ENCODE assay signal across 23 cellular contexts in the genomic region with DNA sequence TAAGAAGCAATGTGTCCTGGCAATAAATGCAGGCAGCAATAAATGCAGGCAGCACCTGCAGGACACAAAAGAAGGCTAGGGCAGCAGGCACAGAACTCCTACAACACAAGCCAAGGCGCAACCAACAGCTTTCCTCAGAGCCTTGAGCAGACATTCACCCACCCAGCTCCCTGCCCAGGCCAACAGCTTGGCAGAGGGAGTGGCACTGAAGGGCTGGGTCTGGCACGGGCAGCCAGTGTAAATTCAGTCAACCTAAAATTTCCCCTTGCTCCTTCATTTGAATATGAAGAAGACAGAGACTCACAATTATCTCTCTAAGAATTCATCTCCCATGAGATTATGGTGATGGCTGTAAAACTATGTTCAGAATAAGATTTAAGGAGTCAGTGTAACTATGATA. TPM values are rescaled to one million over a fixed set of nuclear protein-coding genes. Genes with fewer than 3 reads are reported as not detected.
A peak's percentile ranks its signal among the peaks of the same experiment; 100 is the strongest.
DNase-seq lines count a peak whose midpoint lies in the region; ATAC-seq and TF ChIP-seq lines count a peak whose summit lies in the region.
"Had no signal": no experiment of that assay in that cellular context is flagged by ENCODE, and none has a peak within 500 bp of the region (broad histone marks: within the 10 kb centered on the region; RNA-seq: fewer than 3 reads in every experiment).

No MANE protein-coding gene starts in this region.

- H3K27me3 Mint-ChIP-seq in activated T-helper 2 cell treated with anti-CD3 and anti-CD28 coated beads, Interferon-gamma antibody, Interleukin-2, Interleukin-4, amounts not matched to agents 10 μg/mL and 5 μg/mL and 100 μg/mL, durations not matched to agents 14 hours and 24 hours and 36 hours (ENCODE audit: low read depth) = no peaks in the 10 kb centered on the region
- no peaks in the 10 kb centered on the region for H3K27me3 Mint-ChIP-seq in activated CD8-positive, alpha-beta memory T cell treated with anti-CD3 and anti-CD28 coated beads, Interleukin-2, amount 10 ng/mL, durations not matched to agents 7 days and 5 days
- H3K27me3 Mint-ChIP-seq: activated naive CD4-positive, alpha-beta T cell treated with anti-CD3 and anti-CD28 coated beads, Interleukin-2, amount 10 ng/mL, durations not matched to agents 7 days and 5 days had no signal

- peaks cover 64% of the 10 kb centered on the region for H3K36me3 Mint-ChIP-seq in activated T-helper 2 cell treated with anti-CD3 and anti-CD28 coated beads, Interferon-gamma antibody, Interleukin-2, Interleukin-4, amounts not matched to agents 10 μg/mL and 5 μg/mL and 100 μg/mL, durations not matched to agents 14 hours and 24 hours and 36 hours (ENCODE audit: low read depth)
- peaks cover 53% of the 10 kb centered on the region for H3K36me3 Mint-ChIP-seq in activated CD8-positive, alpha-beta memory T cell treated with anti-CD3 and anti-CD28 coated beads, Interleukin-2, amount 10 ng/mL, durations not matched to agents 7 days and 5 days

- H3K27ac Mint-ChIP-seq in activated T-helper 2 cell treated with anti-CD3 and anti-CD28 coated beads, Interferon-gamma antibody, Interleukin-2, Interleukin-4, amounts not matched to agents 10 μg/mL and 5 μg/mL and 100 μg/mL, durations not matched to agents 14 hours and 24 hours and 36 hours = peak overlapping the region; percentile 9
- H3K27ac Mint-ChIP-seq in activated CD8-positive, alpha-beta memory T cell treated with anti-CD3 and anti-CD28 coated beads, Interleukin-2, amount 10 ng/mL, durations not matched to agents 7 days and 5 days = no peak overlapping the region
- H3K27ac Mint-ChIP-seq: activated naive CD4-positive, alpha-beta T cell treated with anti-CD3 and anti-CD28 coated beads, Interleukin-2, amount 10 ng/mL, durations not matched to agents 7 days and 5 days; memory B cell had no signal

- H3K36me3 ChIP-seq in A673 (ENCODE audit: insufficient read depth, low read length, poor library complexity, severe bottlenecking) = peaks cover 4% of the 10 kb centered on the region
- H3K36me3 ChIP-seq in BLaER1 treated with 17β-estradiol and CSF1 and Interleukin-3, amounts not matched to agents 10 nM and 100 nM = peaks cover 21 to 81% (median 65%) of the 10 kb centered on the region in 11 experiments
- H3K36me3 ChIP-seq: ovary had no signal

- peaks cover 6% of the 10 kb centered on the region for H3K4me1 ChIP-seq in A673 (ENCODE audit: insufficient read depth, low read length, poor library complexity, severe bottlenecking)
- H3K4me1 ChIP-seq in BLaER1 treated with 17β-estradiol and CSF1 and Interleukin-3, amounts not matched to agents 10 nM and 100 nM = peaks cover 17 to 48% (median 25%) of the 10 kb centered on the region in 10 experiments; a peak in 19 of 20 replicates

- intact Hi-C loops in A673 (cut with micrococcal nuclease; ENCODE audit: unreplicated experiment) = no loop called here
- intact Hi-C loops in activated T-helper 2 cell treated with anti-CD3 and anti-CD28 coated beads, Interferon-gamma antibody, Interleukin-2, Interleukin-4, amounts not matched to agents 10 μg/mL and 5 μg/mL and 100 μg/mL, durations not matched to agents 14 hours and 24 hours and 36 hours (cut with micrococcal nuclease) = no loop called here
- intact Hi-C loops in left colon (cut with DNase I, micrococcal nuclease) = no loop called here

- peak; percentile 43 for DNase-seq in A673 (ENCODE audit: low spot score)
- no peak for DNase-seq in activated T-helper 2 cell treated with anti-CD3 and anti-CD28 coated beads, Interferon-gamma antibody, Interleukin-2, Interleukin-4, amounts not matched to agents 10 μg/mL and 5 μg/mL and 100 μg/mL, durations not matched to agents 14 hours and 24 hours and 36 hours (ENCODE audit: low spot score)
- no peak for DNase-seq in left colon
- DNase-seq in activated CD8-positive, alpha-beta memory T cell treated with anti-CD3 and anti-CD28 coated beads, Interleukin-2, amount 10 ng/mL, durations not matched to agents 7 days and 5 days = no peak
- DNase-seq in cerebellar nuclear complex (lab: John Stamatoyannopoulos, UW) = no peak
- DNase-seq: activated naive CD4-positive, alpha-beta T cell treated with anti-CD3 and anti-CD28 coated beads, Interleukin-2, amount 10 ng/mL, durations not matched to agents 7 days and 5 days; activated T-cell treated with anti-CD3 and anti-CD28 coated beads, Interleukin-2, amount 50 U/mL, for 48 hours; central memory CD4-positive, alpha-beta T cell; glutamatergic neuron; kidney glomerular epithelial cell; NCI-H1092 treated with DMSO at 0.1 percent for 48 hours; NCI-H2029; NCI-H226; NCI-H748 treated with DMSO at 0.1 percent for 48 hours; ovary; right cardiac atrium; SK-N-SH; spleen; stimulated activated CD4-positive, alpha-beta T cell treated with anti-CD3 and anti-CD28 coated beads, Interleukin-4, amount 100 ng/mL, for 1 hour; stimulated activated naive CD4-positive, alpha-beta T cell had no signal

- H4K20me1 ChIP-seq in BLaER1 treated with 17β-estradiol and CSF1 and Interleukin-3, amounts not matched to agents 10 nM and 100 nM = peaks cover 5 to 89% (median 14%) of the 10 kb centered on the region in 11 experiments; a peak in 17 of 22 replicates

- TF ChIP-seq CTCF in A673 (conservative IDR thresholded peaks at IDR 0.05; ENCODE audit: low read depth, low read length) = no peak

- POLR2A ChIA-PET in A673 (lab: Charles Lee; ENCODE audit: low non-redundant PET) = no interaction called here

- BruUV-seq in A673 (replicated peaks; lab: Mats Ljungman, UMichigan) = no TSS peak

- H3K4me3 ChIP-seq in A673 (ENCODE audit: low read depth, low read length, poor library complexity, severe bottlenecking) = no peak overlapping the region
- no peak overlapping the region for H3K4me3 ChIP-seq in BLaER1 treated with 17β-estradiol and CSF1 and Interleukin-3, amounts not matched to agents 10 nM and 100 nM
- H3K4me3 ChIP-seq: ovary, spleen had no signal

- no peaks in the 10 kb centered on the region for H3K27me3 ChIP-seq in A673 (replicated peaks; ENCODE audit: insufficient read depth, low read depth, low read length, poor library complexity)
- H3K27me3 ChIP-seq in BLaER1 treated with 17β-estradiol and CSF1 and Interleukin-3, amounts not matched to agents 10 nM and 100 nM = no peaks in the 10 kb centered on the region
- H3K27me3 ChIP-seq: ovary, spleen had no signal

- peaks cover 10% of the 10 kb centered on the region for H3K9me3 Mint-ChIP-seq in activated T-helper 2 cell treated with anti-CD3 and anti-CD28 coated beads, Interferon-gamma antibody, Interleukin-2, Interleukin-4, amounts not matched to agents 10 μg/mL and 5 μg/mL and 100 μg/mL, durations not matched to agents 14 hours and 24 hours and 36 hours
- H3K9me3 Mint-ChIP-seq in activated CD8-positive, alpha-beta memory T cell treated with anti-CD3 and anti-CD28 coated beads, Interleukin-2, amount 10 ng/mL, durations not matched to agents 7 days and 5 days (ENCODE audit: low read depth) = no peaks in the 10 kb centered on the region
- H3K9me3 Mint-ChIP-seq: memory B cell had no signal

- peak overlapping the region in 7 of 11 experiments; percentile 10 to 53 (median 26); a peak in 9 of 22 replicates for H3K4me2 ChIP-seq in BLaER1 treated with 17β-estradiol and CSF1 and Interleukin-3, amounts not matched to agents 10 nM and 100 nM
- H3K4me2 ChIP-seq: SK-N-SH had no signal

- CTCF ChIA-PET in A673 (lab: Charles Lee) = no interaction called here
- CTCF ChIA-PET in activated CD8-positive, alpha-beta memory T cell treated with anti-CD3 and anti-CD28 coated beads, Interleukin-2, amount 10 ng/mL, durations not matched to agents 7 days and 5 days (lab: Charles Lee) = no interaction called here

- H3K9ac ChIP-seq in BLaER1 treated with 17β-estradiol and CSF1 and Interleukin-3, amounts not matched to agents 10 nM and 100 nM = peak overlapping the region in 1 of 11 experiments; percentile 35; a peak in 1 of 22 replicates
- H3K9ac ChIP-seq: SK-N-SH had no signal

- peak; percentile 69 for ATAC-seq in left colon
- ATAC-seq in HG03342 (IDR thresholded peaks at IDR 0.05; ENCODE audit: unreplicated experiment) = no peak
- ATAC-seq in activated CD8-positive, alpha-beta memory T cell treated with anti-CD3 and anti-CD28 coated beads, Interleukin-2, amount 10 ng/mL, durations not matched to agents 7 days and 5 days = no peak
- ATAC-seq: right cardiac atrium had no signal

- peaks cover 6% of the 10 kb centered on the region for H3K9me3 ChIP-seq in A673 (ENCODE audit: low read depth, low read length, poor library complexity, severe bottlenecking)
- peaks cover 17 to 65% (median 57%) of the 10 kb centered on the region in 11 experiments for H3K9me3 ChIP-seq in BLaER1 treated with 17β-estradiol and CSF1 and Interleukin-3, amounts not matched to agents 10 nM and 100 nM (replicated peaks in 1 of 11)
- H3K9me3 ChIP-seq: ovary had no signal

- no peak overlapping the region for H3K4me3 Mint-ChIP-seq in activated T-helper 2 cell treated with anti-CD3 and anti-CD28 coated beads, Interferon-gamma antibody, Interleukin-2, Interleukin-4, amounts not matched to agents 10 μg/mL and 5 μg/mL and 100 μg/mL, durations not matched to agents 14 hours and 24 hours and 36 hours (ENCODE audit: low read depth)
- H3K4me3 Mint-ChIP-seq in activated CD8-positive, alpha-beta memory T cell treated with anti-CD3 and anti-CD28 coated beads, Interleukin-2, amount 10 ng/mL, durations not matched to agents 7 days and 5 days = no peak overlapping the region
- H3K4me3 Mint-ChIP-seq: activated naive CD4-positive, alpha-beta T cell treated with anti-CD3 and anti-CD28 coated beads, Interleukin-2, amount 10 ng/mL, durations not matched to agents 7 days and 5 days; memory B cell had no signal

- no peak overlapping the region for H3K27ac ChIP-seq in A673 (ENCODE audit: low read depth, low read length, poor library complexity, severe bottlenecking)
- no peak overlapping the region for H3K27ac ChIP-seq in BLaER1 treated with 17β-estradiol and CSF1 and Interleukin-3, amounts not matched to agents 10 nM and 100 nM
- H3K27ac ChIP-seq: ovary, spleen had no signal

- H3K4me1 Mint-ChIP-seq in activated T-helper 2 cell treated with anti-CD3 and anti-CD28 coated beads, Interferon-gamma antibody, Interleukin-2, Interleukin-4, amounts not matched to agents 10 μg/mL and 5 μg/mL and 100 μg/mL, durations not matched to agents 14 hours and 24 hours and 36 hours (ENCODE audit: low read depth) = peaks cover 58% of the 10 kb centered on the region
- H3K4me1 Mint-ChIP-seq in activated CD8-positive, alpha-beta memory T cell treated with anti-CD3 and anti-CD28 coated beads, Interleukin-2, amount 10 ng/mL, durations not matched to agents 7 days and 5 days = peaks cover 38% of the 10 kb centered on the region
- H3K4me1 Mint-ChIP-seq: memory B cell had no signal

RNA-seq across cellular contexts. Expression of a gene that starts 35.4 kb away (rescaled TPM):
- total RNA-seq in A673 (2021) (40.1 and 40.5 TPM in 2 replicates), left colon (10 to 100 TPM; 59.5 to 61.5 TPM)
- total RNA-seq in activated T-helper 2 cell treated with anti-CD3 and anti-CD28 coated beads, Interferon-gamma antibody, Interleukin-2, Interleukin-4, amounts not matched to agents 10 μg/mL and 5 μg/mL and 100 μg/mL, durations not matched to agents 14 hours and 24 hours and 36 hours = 108 TPM in 2 replicates
- total RNA-seq in activated CD8-positive, alpha-beta memory T cell treated with anti-CD3 and anti-CD28 coated beads, Interleukin-2, amount 10 ng/mL, durations not matched to agents 7 days and 5 days = 10 to 100 TPM; 94.0 to 99.5 TPM
